24 cellular contexts compared by ENCODE assay signal in the genomic region with DNA sequence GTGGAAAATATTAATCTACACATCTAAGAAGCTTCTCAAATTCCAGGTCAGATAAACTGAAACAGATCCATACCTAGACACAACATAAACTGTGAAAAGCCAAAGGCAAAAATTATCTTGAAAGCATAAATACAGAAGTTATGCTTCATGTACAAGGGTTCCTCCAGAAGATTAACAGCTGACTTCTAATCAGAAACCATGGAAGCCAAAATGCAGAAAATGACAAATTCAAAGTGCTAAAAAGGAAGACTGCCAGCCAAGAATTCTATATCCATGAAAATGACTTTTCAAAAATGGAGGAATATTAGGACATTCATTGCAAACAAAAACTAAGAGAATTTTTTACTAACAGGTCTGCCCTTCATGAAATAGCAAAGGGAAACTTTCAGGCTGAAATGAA.
A peak's percentile ranks its signal among the peaks of the same experiment; 100 is the strongest.
DNase-seq lines count a peak whose midpoint lies in the region; ATAC-seq, FAIRE-seq and TF ChIP-seq lines count a peak whose summit lies in the region.
"Had no signal": no experiment of that assay in that cellular context is flagged by ENCODE, and none has a peak within 500 bp of the region (broad histone marks: within the 10 kb centered on the region; RNA-seq: fewer than 3 reads in every experiment).

No MANE protein-coding gene starts in this region.

- H3K27ac Mint-ChIP-seq in WTC11: no peak overlapping the region
- H3K27ac Mint-ChIP-seq: CD14-positive monocyte; CD4-positive, alpha-beta memory T cell; CD4-positive, CD25-positive, alpha-beta regulatory T cell; CD8-positive, alpha-beta memory T cell had no signal

- H3K36me3 Mint-ChIP-seq in WTC11: peaks cover 6% of the 10 kb centered on the region
- H3K36me3 Mint-ChIP-seq: CD14-positive monocyte; CD4-positive, CD25-positive, alpha-beta regulatory T cell; CD8-positive, alpha-beta memory T cell had no signal

- DNase-seq in H54 (ENCODE audit: insufficient read length, low spot score): no peak
- DNase-seq in WTC11 (ENCODE audit: low spot score): no peak
- DNase-seq in GM19240 (ENCODE audit: insufficient read length, low spot score): no peak
- no peak for DNase-seq in stimulated activated naive CD4-positive, alpha-beta T cell treated with Interleukin-2 at 50 U/mL for 16 hours (lab: John Stamatoyannopoulos, UW)
- DNase-seq: 8988T; ACHN; BE2C; C1 segment of cervical spinal cord; CD4-positive, alpha-beta memory T cell; CD4-positive, CD25-positive, alpha-beta regulatory T cell; CD8-positive, alpha-beta memory T cell; COR-L47; DMS 273 treated with DMSO at 0.1 percent for 48 hours; DMS153; DMS79 treated with DMSO at 0.1 percent for 48 hours; GF-D8 had no signal

- no peak for TF ChIP-seq POLR2A in H54 (IDR thresholded peaks at IDR 0.05; ENCODE audit: low read depth, low read length)

- H3K27ac ChIP-seq in HEK293 (ENCODE audit: extremely low read depth, low read depth, low read length): no peak overlapping the region
- H3K27ac ChIP-seq: BLaER1 had no signal

- H3K4me1 ChIP-seq in HEK293 (ENCODE audit: control insufficient read depth, insufficient read depth, low read length): no peaks in the 10 kb centered on the region
- H3K4me1 ChIP-seq: BE2C had no signal

- POLR2A ChIA-PET in HEK293 (lab: Yijun Ruan, JAX): no interaction called here
- POLR2A ChIA-PET in WTC11 (lab: Charles Lee): no interaction called here

- CTCF ChIA-PET in HEK293 (lab: Yijun Ruan, JAX) (no interaction called here), WTC11 (lab: Charles Lee) (no interaction called here)

- H3K4me3 ChIP-seq in HEK293 (ENCODE audit: low read depth, low read length): no peak overlapping the region
- H3K4me3 ChIP-seq: BLaER1 had no signal

- H3K27me3 Mint-ChIP-seq in WTC11 (ENCODE audit: low read depth): no peaks in the 10 kb centered on the region
- H3K27me3 Mint-ChIP-seq: CD4-positive, CD25-positive, alpha-beta regulatory T cell had no signal

- no peak for ATAC-seq in WTC11
- ATAC-seq in GM21381 (IDR thresholded peaks at IDR 0.05; ENCODE audit: unreplicated experiment): no peak

- peak; percentile 38 for FAIRE-seq in H54 (lab: Jason Lieb, UNC)
- FAIRE-seq: A204.1, G401.6, GM12891, GM19239 had no signal

- no peaks in the 10 kb centered on the region for H3K36me3 ChIP-seq in HEK293 (ENCODE audit: control insufficient read depth in 2 of 2, insufficient read depth in 1 of 2, low read length in 2 of 2)
- H3K36me3 ChIP-seq: BE2C, BLaER1 had no signal

- peaks cover 8% of the 10 kb centered on the region; the same call in 1 of the 2 replicates for H3K4me1 Mint-ChIP-seq in WTC11
- H3K4me1 Mint-ChIP-seq: CD14-positive monocyte; CD4-positive, alpha-beta memory T cell; CD4-positive, CD25-positive, alpha-beta regulatory T cell; CD8-positive, alpha-beta memory T cell had no signal

- H3K4me3 Mint-ChIP-seq in WTC11: no peak overlapping the region
- H3K4me3 Mint-ChIP-seq: CD14-positive monocyte; CD4-positive, alpha-beta memory T cell; CD4-positive, CD25-positive, alpha-beta regulatory T cell; CD8-positive, alpha-beta memory T cell had no signal

- H3K9me3 ChIP-seq in HEK293 (ENCODE audit: control insufficient read depth, insufficient read depth, low read depth, low read length): no peaks in the 10 kb centered on the region
- H3K9me3 ChIP-seq: BE2C had no signal

- H3K9me3 Mint-ChIP-seq in WTC11: peaks cover 11% of the 10 kb centered on the region

- no peak for TF ChIP-seq CTCF in HEK293 (tag by site-specific recombination; IDR thresholded peaks at IDR 0.05)
- no peak for TF ChIP-seq CTCF in WTC11 (IDR thresholded peaks at IDR 0.05)

TF ChIP-seq in HEK293, 187 proteins besides CTCF, POLR2A, EP300 and RAD21:
- TF ChIP-seq SETDB1 (IDR thresholded peaks at IDR 0.05; ENCODE audit: insufficient read length, low read length) (peak; percentile 77), ZNF433 (tag by site-specific recombination; IDR thresholded peaks at IDR 0.05; ENCODE audit: low read depth) (no peak), ZNF785 (tag by site-specific recombination; IDR thresholded peaks at IDR 0.05) (no peak)
- TF ChIP-seq, protein P1, sequence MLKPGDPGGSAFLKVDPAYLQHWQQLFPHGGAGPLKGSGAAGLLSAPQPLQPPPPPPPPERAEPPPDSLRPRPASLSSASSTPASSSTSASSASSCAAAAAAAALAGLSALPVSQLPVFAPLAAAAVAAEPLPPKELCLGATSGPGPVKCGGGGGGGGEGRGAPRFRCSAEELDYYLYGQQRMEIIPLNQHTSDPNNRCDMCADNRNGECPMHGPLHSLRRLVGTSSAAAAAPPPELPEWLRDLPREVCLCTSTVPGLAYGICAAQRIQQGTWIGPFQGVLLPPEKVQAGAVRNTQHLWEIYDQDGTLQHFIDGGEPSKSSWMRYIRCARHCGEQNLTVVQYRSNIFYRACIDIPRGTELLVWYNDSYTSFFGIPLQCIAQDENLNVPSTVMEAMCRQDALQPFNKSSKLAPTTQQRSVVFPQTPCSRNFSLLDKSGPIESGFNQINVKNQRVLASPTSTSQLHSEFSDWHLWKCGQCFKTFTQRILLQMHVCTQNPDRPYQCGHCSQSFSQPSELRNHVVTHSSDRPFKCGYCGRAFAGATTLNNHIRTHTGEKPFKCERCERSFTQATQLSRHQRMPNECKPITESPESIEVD (tag by site-specific recombination; IDR thresholded peaks at IDR 0.05): no peak
TF ChIP-seq in HEK293: peak in this region for 1.

TF ChIP-seq in WTC11, 78 proteins besides CTCF, POLR2A, EP300 and RAD21:
- TF ChIP-seq RELA (CRISPR knock-in tag; IDR thresholded peaks at IDR 0.05; ENCODE audit: borderline replicate concordance) (no peak), ZNF317 (CRISPR knock-in tag; IDR thresholded peaks at IDR 0.05; ENCODE audit: borderline replicate concordance, low read depth) (peak; percentile 66; the same call in 1 of the 2 replicates)
